In genomic region chr19:13095393-13095784, GRCh38 we compare ENCODE assay signal across 1 cellular context.
TF ChIP-seq lines count a peak whose summit lies in the region.

No MANE protein-coding gene starts in this region.

TF ChIP-seq in HepG2, 621 proteins besides CTCF, POLR2A, EP300 and RAD21:
- TF ChIP-seq SNAI1 (CRISPR knock-in tag; IDR thresholded peaks at IDR 0.05; ENCODE audit: borderline replicate concordance) (no peak), TCF7L2 (IDR thresholded peaks at IDR 0.05; ENCODE audit: low read depth, low read length) (no peak), ARID5B (CRISPR knock-in tag; IDR thresholded peaks at IDR 0.05) (no peak), AGO2 (optimal IDR thresholded peaks at IDR 0.05; ENCODE audit: low read depth, low read length) (peak; percentile 33), NBN (conservative IDR thresholded peaks at IDR 0.05) (no peak), ZBTB7B (CRISPR knock-in tag; IDR thresholded peaks at IDR 0.05) (0 out of 2 replicates have a peak, but pooled peaks have one; percentile 7), ZNF12 (CRISPR knock-in tag; IDR thresholded peaks at IDR 0.05) (no peak)
